Comparison of ENCODE assay signal across 9 cellular contexts in genomic region chr16:55056585-55057520, GRCh38.
DNase-seq lines count a peak whose midpoint lies in the region; ATAC-seq and TF ChIP-seq lines count a peak whose summit lies in the region.
"Had no signal": no experiment of that assay in that cellular context is flagged by ENCODE, and none has a peak within 500 bp of the region (broad histone marks: within the 10 kb centered on the region; RNA-seq: fewer than 3 reads in every experiment).

No MANE protein-coding gene starts in this region.

- no peaks in the 10 kb centered on the region for H3K36me3 ChIP-seq in ascending aorta

- TF ChIP-seq CTCF in ascending aorta (IDR thresholded peaks at IDR 0.05) (no peak), type B pancreatic cell (conservative IDR thresholded peaks at IDR 0.05) (peak; percentile 72)

- peaks cover 12% of the 10 kb centered on the region for H3K4me1 Mint-ChIP-seq in type B pancreatic cell (ENCODE audit: unreplicated experiment)
- H3K4me1 Mint-ChIP-seq in effector memory CD8-positive, alpha-beta T cell (ENCODE audit: low read depth in 2 of 2) = peaks cover 0 to 2% of the 10 kb centered on the region in 2 donors

- H3K27ac ChIP-seq in ascending aorta = no peak overlapping the region

- DNase-seq in cardiac septum (ENCODE audit: low spot score) (peak; percentile 50), Right ventricle myocardium inferior (ENCODE audit: missing footprints) (no peak), ascending aorta (ENCODE audit: low spot score in 2 of 2) (no peak), islet precursor cell (peak; percentile 76), type B pancreatic cell (ENCODE audit: extremely low spot score, unreplicated experiment) (peak; percentile 76), SIG-M5 (lab: John Stamatoyannopoulos, UW) (no peak), NCI-H345 (lab: John Stamatoyannopoulos, UW) (no peak)
- DNase-seq in effector memory CD8-positive, alpha-beta T cell = no peak

- peaks cover 73% of the 10 kb centered on the region for H3K27me3 Mint-ChIP-seq in type B pancreatic cell
- H3K27me3 Mint-ChIP-seq in effector memory CD8-positive, alpha-beta T cell = peaks cover 53 to 76% of the 10 kb centered on the region in 2 donors

- H3K27ac Mint-ChIP-seq in type B pancreatic cell = peak overlapping the region; percentile 17
- no peak overlapping the region for H3K27ac Mint-ChIP-seq in effector memory CD8-positive, alpha-beta T cell

- ATAC-seq in Right ventricle myocardium inferior = no peak
- ATAC-seq in effector memory CD8-positive, alpha-beta T cell (replicated peaks) = no peak
- ATAC-seq: sciatic nerve had no signal

- H3K4me3 ChIP-seq in ascending aorta = peak overlapping the region; percentile 16 to 34

- peak overlapping the region; percentile 85 for H3K4me3 Mint-ChIP-seq in type B pancreatic cell
- no peak overlapping the region for H3K4me3 Mint-ChIP-seq in effector memory CD8-positive, alpha-beta T cell

- intact Hi-C loops in cardiac septum (cut with DNase I) = no loop called here
- intact Hi-C loops in Right ventricle myocardium inferior (cut with DNase I) = no loop called here
- intact Hi-C loops in ascending aorta (cut with DNase I) = no loop called here

- H3K4me1 ChIP-seq in ascending aorta = no peaks in the 10 kb centered on the region

- H3K36me3 Mint-ChIP-seq in type B pancreatic cell = no peaks in the 10 kb centered on the region
- no peaks in the 10 kb centered on the region for H3K36me3 Mint-ChIP-seq in effector memory CD8-positive, alpha-beta T cell (ENCODE audit: insufficient read depth)

- no peaks in the 10 kb centered on the region for H3K9me3 ChIP-seq in ascending aorta

- peaks cover 5% of the 10 kb centered on the region for H3K9me3 Mint-ChIP-seq in type B pancreatic cell
- peaks cover 0 to 1% of the 10 kb centered on the region in 2 donors for H3K9me3 Mint-ChIP-seq in effector memory CD8-positive, alpha-beta T cell

- H3K27me3 ChIP-seq in ascending aorta = no peaks in the 10 kb centered on the region

Comparison
In these comparisons a context has a peak if more than half of its experiments do, and no peak if none do; other contexts are left out.
1. DNase-seq: peak in cardiac septum (single experiment), islet precursor cell (single experiment) and type B pancreatic cell (single experiment); none in Right ventricle myocardium inferior (single experiment), ascending aorta (0 of 2), SIG-M5 (single experiment), effector memory CD8-positive, alpha-beta T cell (0 of 3) and NCI-H345 (single experiment).